ENCODE assay signal across 26 cellular contexts in genomic region chr3:126923895-126924294, GRCh38. TPM values are rescaled to one million over a fixed set of nuclear protein-coding genes. Genes with fewer than 3 reads are reported as not detected.
DNase-seq lines count a peak whose midpoint lies in the region; ATAC-seq and TF ChIP-seq lines count a peak whose summit lies in the region.
"Had no signal": no experiment of that assay in that cellular context is flagged by ENCODE, and none has a peak within 500 bp of the region (broad histone marks: within the 10 kb centered on the region; RNA-seq: fewer than 3 reads in every experiment).

No MANE protein-coding gene starts in this region.

- dilution Hi-C loops in mammary epithelial cell (cut with HindIII; ENCODE audit: low sequenced_read_pairs), result loop anchor here (10.0 kb wide), 1 partner anchor 51 kb away; no protein-coding TSS in a partner anchor

- in situ Hi-C loops in mammary epithelial cell (cut with MboI; ENCODE audit: low sequenced_read_pairs in 2 of 2), result no loop called here

- H3K36me3 ChIP-seq in mammary epithelial cell (ENCODE audit: insufficient read depth, low read length) (no peaks in the 10 kb centered on the region), RWPE2 (ENCODE audit: low read depth) (0 out of 2 replicates have a peak, but pooled peaks cover under 1% of the 10 kb centered on the region), spleen (peaks cover 0 to 4% (median 0%) of the 10 kb centered on the region in 6 donors)
- H3K36me3 ChIP-seq: BE2C, BLaER1 had no signal

- H4K20me1 ChIP-seq in mammary epithelial cell (ENCODE audit: insufficient read depth, low read length), result no peaks in the 10 kb centered on the region

- peaks cover 31% of the 10 kb centered on the region for H3K4me1 Mint-ChIP-seq in MCF 10A (ENCODE audit: insufficient read depth, unreplicated experiment)
- H3K4me1 Mint-ChIP-seq in activated naive CD8-positive, alpha-beta T cell treated with anti-CD3 and anti-CD28 coated beads, Interleukin-2, amount 50 U/mL, for 24 hours, result no peaks in the 10 kb centered on the region

- no peak for TF ChIP-seq POLR2A in spleen (IDR thresholded peaks at IDR 0.05)

- H3K9ac ChIP-seq in mammary epithelial cell (ENCODE audit: insufficient read depth, low read length), result no peak overlapping the region
- H3K9ac ChIP-seq: BLaER1 had no signal

- H3K27ac ChIP-seq in mammary epithelial cell (ENCODE audit: insufficient read depth, low read depth, low read length) (no peak overlapping the region), RWPE2 (ENCODE audit: poor library complexity, severe bottlenecking) (no peak overlapping the region), spleen (no peak overlapping the region)
- H3K27ac ChIP-seq: BLaER1 had no signal

- no peaks in the 10 kb centered on the region for H3K79me2 ChIP-seq in mammary epithelial cell (ENCODE audit: insufficient read depth, low read length)

- no peak for ATAC-seq in RWPE2 (ENCODE audit: low read depth)
- no peak for ATAC-seq in activated naive CD8-positive, alpha-beta T cell treated with anti-CD3 and anti-CD28 coated beads, Interleukin-2, amount 50 U/mL, for 24 hours
- no peak for ATAC-seq in HG02870 (IDR thresholded peaks at IDR 0.05; ENCODE audit: unreplicated experiment)
- ATAC-seq: GM12878 had no signal

- peaks cover 5% of the 10 kb centered on the region for H3K36me3 Mint-ChIP-seq in MCF 10A (ENCODE audit: insufficient read depth, unreplicated experiment)
- H3K36me3 Mint-ChIP-seq in activated naive CD8-positive, alpha-beta T cell treated with anti-CD3 and anti-CD28 coated beads, Interleukin-2, amount 50 U/mL, for 24 hours (ENCODE audit: low read depth), result peaks cover 16% of the 10 kb centered on the region

- no peaks in the 10 kb centered on the region for H3K27me3 ChIP-seq in mammary epithelial cell (ENCODE audit: insufficient read depth, low read length)
- no peaks in the 10 kb centered on the region for H3K27me3 ChIP-seq in RWPE2 (ENCODE audit: insufficient read depth, poor library complexity, severe bottlenecking)
- H3K27me3 ChIP-seq in spleen (replicated peaks in 1 of 7), result peaks cover 0 to 23% (median 0%) of the 10 kb centered on the region in 7 donors
- H3K27me3 ChIP-seq: BE2C, BLaER1 had no signal

- no peak overlapping the region for H3K4me3 Mint-ChIP-seq in MCF 10A (ENCODE audit: unreplicated experiment)
- H3K4me3 Mint-ChIP-seq in activated naive CD8-positive, alpha-beta T cell treated with anti-CD3 and anti-CD28 coated beads, Interleukin-2, amount 50 U/mL, for 24 hours, result no peak overlapping the region
- H3K4me3 Mint-ChIP-seq: CD4-positive, alpha-beta memory T cell; CD4-positive, CD25-positive, alpha-beta regulatory T cell; CD8-positive, alpha-beta memory T cell had no signal

- TF ChIP-seq CTCF in MCF 10A (IDR thresholded peaks at IDR 0.05; ENCODE audit: unreplicated experiment), result no peak
- no peak for TF ChIP-seq CTCF in mammary epithelial cell (conservative IDR thresholded peaks at IDR 0.05 in 1 of 2, IDR thresholded peaks at IDR 0.05 in 1 of 2; ENCODE audit: extremely low read depth in 1 of 2, insufficient read depth in 1 of 2, low read depth in 1 of 2, low read length in 2 of 2)
- no peak for TF ChIP-seq CTCF in RWPE2 (IDR thresholded peaks at IDR 0.05; ENCODE audit: poor library complexity, severe bottlenecking)
- TF ChIP-seq CTCF in spleen (IDR thresholded peaks at IDR 0.05 in 8 of 11, conservative IDR thresholded peaks at IDR 0.05 in 3 of 11), result no peak

- CTCF ChIA-PET in MCF 10A (lab: Yijun Ruan, JAX) (interaction anchor here (1.1 kb wide), 1 partner anchor 172 kb away, joined by 3 read pairs; no protein-coding TSS in a partner anchor), mammary epithelial cell (lab: Charles Lee; ENCODE audit: low non-redundant PET) (no interaction called here)

- H2AFZ ChIP-seq in mammary epithelial cell (ENCODE audit: low read depth, low read length), result no peak overlapping the region

- peak overlapping the region; percentile 59 for H3K27ac Mint-ChIP-seq in MCF 10A (ENCODE audit: low read depth, unreplicated experiment)
- no peak overlapping the region for H3K27ac Mint-ChIP-seq in activated naive CD8-positive, alpha-beta T cell treated with anti-CD3 and anti-CD28 coated beads, Interleukin-2, amount 50 U/mL, for 24 hours
- H3K27ac Mint-ChIP-seq: CD4-positive, alpha-beta memory T cell; CD4-positive, CD25-positive, alpha-beta regulatory T cell had no signal

- peaks cover 20% of the 10 kb centered on the region for H3K4me1 ChIP-seq in mammary epithelial cell (ENCODE audit: insufficient read depth, low read length)
- H3K4me1 ChIP-seq in RWPE2 (ENCODE audit: insufficient read depth, poor library complexity, severe bottlenecking), result peaks cover 7% of the 10 kb centered on the region
- H3K4me1 ChIP-seq in spleen, result peaks cover 21 to 67% (median 47%) of the 10 kb centered on the region in 6 donors

- no peaks in the 10 kb centered on the region for H3K27me3 Mint-ChIP-seq in MCF 10A (ENCODE audit: insufficient read depth, unreplicated experiment)
- H3K27me3 Mint-ChIP-seq in activated naive CD8-positive, alpha-beta T cell treated with anti-CD3 and anti-CD28 coated beads, Interleukin-2, amount 50 U/mL, for 24 hours, result no peaks in the 10 kb centered on the region
- H3K27me3 Mint-ChIP-seq: CD4-positive, alpha-beta memory T cell; CD4-positive, CD25-positive, alpha-beta regulatory T cell; CD8-positive, alpha-beta memory T cell had no signal

- H3K9me3 ChIP-seq in mammary epithelial cell (replicated peaks; ENCODE audit: insufficient read depth, low read length) (no peaks in the 10 kb centered on the region), RWPE2 (ENCODE audit: severe bottlenecking) (no peaks in the 10 kb centered on the region), spleen (peaks cover 0 to 8% (median 0%) of the 10 kb centered on the region in 8 donors)
- H3K9me3 ChIP-seq: BE2C had no signal

- intact Hi-C loops in MCF 10A (cut with micrococcal nuclease) (no loop called here), mammary epithelial cell (cut with micrococcal nuclease) (no loop called here), posterior vena cava (cut with DNase I) (no loop called here), spleen (cut with DNase I; ENCODE audit: low total_unique reads) (no loop called here)

- WGBS in mammary epithelial cell (ENCODE audit: low coverage, missing lambda C conversion rate), result 93% methylated on average over 7 of the region's 7 CpGs
- 94 to 98% (median 96%) methylated on average over 7 of the region's 7 CpGs for WGBS in spleen, 5 donors

- H3K4me2 ChIP-seq in mammary epithelial cell (ENCODE audit: insufficient read depth, low read depth, low read length), result no peak overlapping the region
- H3K4me2 ChIP-seq: BLaER1 had no signal

- no peaks in the 10 kb centered on the region for H3K9me3 Mint-ChIP-seq in MCF 10A (ENCODE audit: unreplicated experiment)
- H3K9me3 Mint-ChIP-seq in activated naive CD8-positive, alpha-beta T cell treated with anti-CD3 and anti-CD28 coated beads, Interleukin-2, amount 50 U/mL, for 24 hours, result no peaks in the 10 kb centered on the region

- H3K4me3 ChIP-seq in mammary epithelial cell (replicated peaks in 1 of 3; ENCODE audit: insufficient read depth in 1 of 3, low read depth in 2 of 3, low read length in 3 of 3) (no peak overlapping the region), RWPE2 (ENCODE audit: severe bottlenecking) (no peak overlapping the region), spleen (no peak overlapping the region)
- H3K4me3 ChIP-seq: BLaER1, GM12878 had no signal

- no TSS peak for BruUV-seq in MCF 10A (replicated peaks; lab: Mats Ljungman, UMichigan)
- BruUV-seq in mammary epithelial cell (replicated peaks; lab: Mats Ljungman, UMichigan), result no TSS peak

- DNase-seq in MCF 10A (ENCODE audit: unreplicated experiment) (no peak), mammary epithelial cell (no peak), RWPE2 (ENCODE audit: low spot score) (peak; percentile 8), posterior vena cava (ENCODE audit: low spot score) (peak; percentile 42), spleen (peak; percentile 53), NCI-H128 (lab: John Stamatoyannopoulos, UW; ENCODE audit: unreplicated experiment) (no peak)
- DNase-seq in activated naive CD8-positive, alpha-beta T cell treated with anti-CD3 and anti-CD28 coated beads, Interleukin-2, amount 50 U/mL, for 24 hours, result no peak
- DNase-seq: 8988T; ACHN; BE2C; C1 segment of cervical spinal cord; CD4-positive, alpha-beta memory T cell; CD4-positive, CD25-positive, alpha-beta regulatory T cell; CD8-positive, alpha-beta memory T cell; COR-L47; DMS 273 treated with DMSO at 0.1 percent for 48 hours; DMS153; DMS53; DMS79; DND-41; EL; GDM1 had no signal

- POLR2A ChIA-PET in MCF 10A (lab: Yijun Ruan, JAX), result interaction anchor here (0.9 kb wide), 1 partner anchor 13 kb away, joined by 3 read pairs; no protein-coding TSS in a partner anchor

RNA-seq across cellular contexts. Expression of gene PLXNA1, which starts 59.0 kb away (rescaled TPM):
- 42.1 and 48.4 TPM in 2 replicates for total RNA-seq in MCF 10A (2022)
- total RNA-seq in mammary epithelial cell, result 100 to 1,000 TPM; 104 to 156 TPM
- polyA plus RNA-seq in mammary epithelial cell, result 82.4 TPM
- 125 TPM for polyA minus RNA-seq in mammary epithelial cell
- 10 to 100 TPM; 31.7 to 38.5 TPM for total RNA-seq in posterior vena cava
- 10 to 100 TPM; 27.8 to 47.6 (median 41.4) TPM for total RNA-seq in spleen
- 10 to 100 TPM in 1 of 3 donors, 1 to 10 TPM in 2; 3.7 to 11.9 (median 3.8) TPM for polyA plus RNA-seq in spleen
- polyA plus RNA-seq: CD14-positive monocyte had no signal

Comparison
In these comparisons a context has a peak if more than half of its experiments do, and no peak if none do; other contexts are left out.
1. DNase-seq: peak in RWPE2 (single experiment), posterior vena cava (single experiment) and spleen (single experiment); none in MCF 10A (single experiment), mammary epithelial cell (single experiment), NCI-H128 (single experiment) and activated naive CD8-positive, alpha-beta T cell treated with anti-CD3 and anti-CD28 coated beads, Interleukin-2, amount 50 U/mL, for 24 hours (single experiment).